Comparison of ENCODE assay signal across 28 cellular contexts in genomic region chr2:86706220-86706619, GRCh38.
"Had no signal": no experiment of that assay in that cellular context is flagged by ENCODE, and none has a peak within 500 bp of the region (broad histone marks: within the 10 kb centered on the region; RNA-seq: fewer than 3 reads in every experiment).

No MANE protein-coding gene starts in this region.

- H3K36me3 Mint-ChIP-seq: stimulated activated memory B cell treated with anti-CD40 and anti-IgM and Interleukin-4, amounts not matched to agents 10 μg/mL and 1 μg/mL and 100 μg/mL, for 72 hours had no signal

- H3K4me3 ChIP-seq: breast epithelium, colonic mucosa, esophagus squamous epithelium, gastrocnemius medialis, ovary, prostate gland, skin epidermis, stomach, testis, uterus had no signal

- ATAC-seq: gastrocnemius medialis; left lobe of liver; stimulated activated memory B cell treated with anti-CD40 and anti-IgM and Interleukin-4, amounts not matched to agents 10 μg/mL and 1 μg/mL and 100 μg/mL, for 72 hours had no signal

- H3K4me3 Mint-ChIP-seq: activated CD4-positive, alpha-beta memory T cell treated with anti-CD3 and anti-CD28 coated beads for 36 hours; activated naive CD4-positive, alpha-beta T cell treated with anti-CD3 and anti-CD28 coated beads for 36 hours; activated naive CD8-positive, alpha-beta T cell treated with anti-CD3 and anti-CD28 coated beads, Interleukin-2, amount 10 ng/mL, durations not matched to agents 7 days and 5 days; endodermal cell; mesothelial cell of epicardium; nephron; stimulated activated memory B cell treated with anti-CD40 and anti-IgM and Interleukin-4, amounts not matched to agents 10 μg/mL and 1 μg/mL and 100 μg/mL, for 72 hours had no signal

- H3K27ac Mint-ChIP-seq: activated CD4-positive, alpha-beta memory T cell treated with anti-CD3 and anti-CD28 coated beads for 36 hours; activated naive CD4-positive, alpha-beta T cell treated with anti-CD3 and anti-CD28 coated beads for 36 hours; activated naive CD8-positive, alpha-beta T cell treated with anti-CD3 and anti-CD28 coated beads, Interleukin-2, amount 10 ng/mL, durations not matched to agents 7 days and 5 days; endodermal cell; mesothelial cell of epicardium; nephron; stimulated activated memory B cell treated with anti-CD40 and anti-IgM and Interleukin-4, amounts not matched to agents 10 μg/mL and 1 μg/mL and 100 μg/mL, for 72 hours had no signal

- H3K36me3 ChIP-seq: breast epithelium, colonic mucosa, esophagus squamous epithelium, gastrocnemius medialis, neutrophil, ovary, prostate gland, stomach, uterus had no signal

- H3K4me1 ChIP-seq: breast epithelium, colonic mucosa, prostate gland had no signal

- H3K27ac ChIP-seq: breast epithelium, esophagus squamous epithelium, neutrophil, ovary, prostate gland, skin epidermis, stomach, testis, uterus had no signal

- H3K4me1 Mint-ChIP-seq: activated naive CD8-positive, alpha-beta T cell treated with anti-CD3 and anti-CD28 coated beads, Interleukin-2, amount 10 ng/mL, durations not matched to agents 7 days and 5 days; endodermal cell; nephron; stimulated activated memory B cell treated with anti-CD40 and anti-IgM and Interleukin-4, amounts not matched to agents 10 μg/mL and 1 μg/mL and 100 μg/mL, for 72 hours had no signal

- H3K27me3 ChIP-seq: breast epithelium, colonic mucosa, esophagus squamous epithelium, gastrocnemius medialis, neutrophil, ovary, stomach, testis, uterus had no signal

- H3K9me3 ChIP-seq: breast epithelium, colonic mucosa, esophagus squamous epithelium, gastrocnemius medialis, neutrophil, ovary, prostate gland, stomach, testis, uterus had no signal

- DNase-seq: activated CD4-positive, alpha-beta memory T cell treated with anti-CD3 and anti-CD28 coated beads for 36 hours; activated CD4-positive, alpha-beta T cell treated with anti-CD3 and anti-CD28 coated beads for 4 hours; activated effector memory CD4-positive, alpha-beta T cell treated with Interleukin-2 at 50 U/mL for 16 hours; activated naive CD4-positive, alpha-beta T cell treated with anti-CD3 and anti-CD28 coated beads for 36 hours; activated naive CD8-positive, alpha-beta T cell treated with anti-CD3 and anti-CD28 coated beads, Interleukin-2, amount 10 ng/mL, durations not matched to agents 7 days and 5 days; activated T-cell treated with anti-CD3 and anti-CD28 coated beads, Interleukin-2, amount 50 U/mL, for 48 hours; amniotic stem cell; colonic mucosa; endodermal cell; esophagus squamous epithelium; gastrocnemius medialis; mammary epithelial cell; ovary; stimulated activated CD4-positive, alpha-beta T cell treated with anti-CD3 and anti-CD28 coated beads, Interleukin-1b, Interleukin-23, amount 100 ng/mL, for 48 hours; stomach; T-helper 9 cell; testis; trophoblast cell; uterus had no signal

- FAIRE-seq: keratinocyte had no signal

- H3K27me3 Mint-ChIP-seq: activated naive CD8-positive, alpha-beta T cell treated with anti-CD3 and anti-CD28 coated beads, Interleukin-2, amount 10 ng/mL, durations not matched to agents 7 days and 5 days; stimulated activated memory B cell treated with anti-CD40 and anti-IgM and Interleukin-4, amounts not matched to agents 10 μg/mL and 1 μg/mL and 100 μg/mL, for 72 hours had no signal
